ENCODE assay signal across 1 cellular context in the genomic region with DNA sequence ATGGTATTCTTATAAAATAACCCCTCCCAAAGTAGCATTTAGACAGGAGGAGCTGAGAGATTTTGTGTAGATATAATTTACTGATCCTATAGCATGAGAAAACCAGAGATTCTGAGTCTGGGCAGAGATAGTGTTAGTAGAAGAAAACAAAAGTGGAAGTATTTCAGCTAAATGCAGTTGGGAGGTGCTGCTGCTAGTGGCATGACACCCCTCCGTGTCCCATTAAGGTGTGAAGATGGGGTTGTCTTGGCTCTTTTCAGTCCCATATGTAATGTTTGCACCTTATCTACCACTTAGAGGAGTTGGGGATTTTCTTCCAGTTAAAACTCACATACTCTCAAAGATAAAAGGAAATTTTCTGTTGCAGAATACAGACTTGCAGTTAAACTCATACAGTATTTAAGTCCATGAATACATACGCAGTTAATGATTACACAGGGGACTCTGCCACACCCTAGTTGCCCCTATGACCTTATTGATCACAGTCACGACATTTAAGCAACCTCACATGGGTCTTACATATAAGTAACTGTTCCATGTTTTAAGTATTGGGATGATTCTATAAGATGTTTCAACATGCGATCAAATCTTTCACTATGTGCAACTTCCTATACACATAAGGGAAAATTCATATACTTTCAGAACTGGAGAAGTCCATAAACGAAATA.
TF ChIP-seq lines count a peak whose summit lies in the region.

No MANE protein-coding gene starts in this region.

TF ChIP-seq in GM12878, 131 proteins besides CTCF, POLR2A, EP300 and RAD21:
- TF ChIP-seq GATAD2B (conservative IDR thresholded peaks at IDR 0.05; ENCODE audit: low read depth) (no peak), SREBF2 (IDR thresholded peaks at IDR 0.05; ENCODE audit: low read length) (no peak), FOS (IDR thresholded peaks at IDR 0.05; ENCODE audit: borderline replicate concordance, extremely low read depth, insufficient read length) (no peak), SMARCA5 (IDR thresholded peaks at IDR 0.05) (no peak), RB1 (IDR thresholded peaks at IDR 0.05; ENCODE audit: borderline replicate concordance) (no peak), CREB1 (IDR thresholded peaks at IDR 0.05; ENCODE audit: low read depth) (no peak), DPF2 (IDR thresholded peaks at IDR 0.05) (no peak), JUND (IDR thresholded peaks at IDR 0.05; ENCODE audit: low read depth, low read length) (no peak), SUZ12 (IDR thresholded peaks at IDR 0.05; ENCODE audit: unreplicated experiment) (no peak), SIN3A (IDR thresholded peaks at IDR 0.05; ENCODE audit: low read depth, low read length) (no peak), SRF (IDR thresholded peaks at IDR 0.05; ENCODE audit: low read depth in 2 of 2, low read length in 2 of 2) (no peak), JUNB (IDR thresholded peaks at IDR 0.05) (no peak), PAX5 (IDR thresholded peaks at IDR 0.05; ENCODE audit: borderline replicate concordance, low read depth, low read length) (no peak), RAD51 (IDR thresholded peaks at IDR 0.05) (no peak), BRCA1 (IDR thresholded peaks at IDR 0.05; ENCODE audit: low read depth, low read length) (no peak), TCF7 (IDR thresholded peaks at IDR 0.05; ENCODE audit: borderline replicate concordance) (no peak)
- TF ChIP-seq, protein P1, sequence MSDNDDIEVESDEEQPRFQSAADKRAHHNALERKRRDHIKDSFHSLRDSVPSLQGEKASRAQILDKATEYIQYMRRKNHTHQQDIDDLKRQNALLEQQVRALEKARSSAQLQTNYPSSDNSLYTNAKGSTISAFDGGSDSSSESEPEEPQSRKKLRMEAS (IDR thresholded peaks at IDR 0.05; ENCODE audit: low read depth, low read length) = no peak
